Comparison of ENCODE assay signal across 17 cellular contexts in genomic region chr7:157408258-157409101, GRCh38.
"Had no signal": no experiment of that assay in that cellular context is flagged by ENCODE, and none has a peak within 500 bp of the region (broad histone marks: within the 10 kb centered on the region; RNA-seq: fewer than 3 reads in every experiment).

No MANE protein-coding gene starts in this region.

- H3K9me3 ChIP-seq: body of pancreas, lower lobe of right lung, ovary, thyroid gland, uterus had no signal

- H3K27me3 ChIP-seq: body of pancreas, ovary, thyroid gland, uterus had no signal

- H3K27me3 Mint-ChIP-seq: activated CD8-positive, alpha-beta T cell treated with anti-CD3 and anti-CD28 coated beads for 36 hours; activated naive CD4-positive, alpha-beta T cell treated with anti-CD3 and anti-CD28 coated beads, Interleukin-2, amount 50 U/mL, for 24 hours; dendritic cell treated with granulocyte-macrophage colony-stimulating factor and Interleukin-4, amounts not matched to agents 40 ng/mL and 50 ng/mL, for 4 days had no signal

- H3K4me1 ChIP-seq: body of pancreas, thyroid gland had no signal

- DNase-seq: activated CD4-positive, alpha-beta T cell treated with anti-CD3 and anti-CD28 coated beads for 48 hours; activated CD8-positive, alpha-beta T cell treated with anti-CD3 and anti-CD28 coated beads for 36 hours; activated effector memory CD4-positive, alpha-beta T cell treated with Interleukin-2 at 50 U/mL for 16 hours; activated T-cell treated with anti-CD3 and anti-CD28 coated beads, Interleukin-2, amount 50 U/mL, for 4 hours; body of pancreas; effector memory CD4-positive, alpha-beta T cell; head of caudate nucleus; lower lobe of right lung; ovary; stimulated activated CD4-positive, alpha-beta T cell treated with anti-CD3 and anti-CD28 coated beads, Interleukin-12 subunit alpha, Interleukin-12 subunit beta, amount 100 ng/mL, for 4 hours; stimulated activated CD4-positive, alpha-beta T cell treated with anti-CD3 and anti-CD28 coated beads, Interleukin-2, amount 100 ng/mL, for 24 hours; thyroid gland; uterus had no signal

- H3K9me3 Mint-ChIP-seq: activated CD8-positive, alpha-beta T cell treated with anti-CD3 and anti-CD28 coated beads for 36 hours; activated naive CD4-positive, alpha-beta T cell treated with anti-CD3 and anti-CD28 coated beads, Interleukin-2, amount 50 U/mL, for 24 hours; activated T-cell treated with anti-CD3 and anti-CD28 coated beads, Interleukin-2, amount 50 U/mL, for 4 hours; dendritic cell treated with granulocyte-macrophage colony-stimulating factor and Interleukin-4, amounts not matched to agents 40 ng/mL and 50 ng/mL, for 4 days; nephron had no signal

- H3K4me3 Mint-ChIP-seq: activated CD8-positive, alpha-beta T cell treated with anti-CD3 and anti-CD28 coated beads for 36 hours; activated naive CD4-positive, alpha-beta T cell treated with anti-CD3 and anti-CD28 coated beads, Interleukin-2, amount 50 U/mL, for 24 hours; activated T-cell treated with anti-CD3 and anti-CD28 coated beads, Interleukin-2, amount 50 U/mL, for 4 hours; dendritic cell treated with granulocyte-macrophage colony-stimulating factor and Interleukin-4, amounts not matched to agents 40 ng/mL and 50 ng/mL, for 4 days; nephron had no signal

- H3K27ac ChIP-seq: body of pancreas, epithelial cell of prostate, lower lobe of right lung, ovary, thyroid gland, uterus had no signal

- H3K4me3 ChIP-seq: body of pancreas, lower lobe of right lung, ovary, thyroid gland, uterus had no signal

- ATAC-seq: activated CD8-positive, alpha-beta T cell treated with anti-CD3 and anti-CD28 coated beads for 36 hours; activated T-cell treated with anti-CD3 and anti-CD28 coated beads, Interleukin-2, amount 50 U/mL, for 4 hours; body of pancreas; lower lobe of right lung had no signal

- H3K27ac Mint-ChIP-seq: activated CD8-positive, alpha-beta T cell treated with anti-CD3 and anti-CD28 coated beads for 36 hours; activated naive CD4-positive, alpha-beta T cell treated with anti-CD3 and anti-CD28 coated beads, Interleukin-2, amount 50 U/mL, for 24 hours; dendritic cell treated with granulocyte-macrophage colony-stimulating factor and Interleukin-4, amounts not matched to agents 40 ng/mL and 50 ng/mL, for 4 days; nephron had no signal
